ENCODE assay signal across 17 cellular contexts in the genomic region with DNA sequence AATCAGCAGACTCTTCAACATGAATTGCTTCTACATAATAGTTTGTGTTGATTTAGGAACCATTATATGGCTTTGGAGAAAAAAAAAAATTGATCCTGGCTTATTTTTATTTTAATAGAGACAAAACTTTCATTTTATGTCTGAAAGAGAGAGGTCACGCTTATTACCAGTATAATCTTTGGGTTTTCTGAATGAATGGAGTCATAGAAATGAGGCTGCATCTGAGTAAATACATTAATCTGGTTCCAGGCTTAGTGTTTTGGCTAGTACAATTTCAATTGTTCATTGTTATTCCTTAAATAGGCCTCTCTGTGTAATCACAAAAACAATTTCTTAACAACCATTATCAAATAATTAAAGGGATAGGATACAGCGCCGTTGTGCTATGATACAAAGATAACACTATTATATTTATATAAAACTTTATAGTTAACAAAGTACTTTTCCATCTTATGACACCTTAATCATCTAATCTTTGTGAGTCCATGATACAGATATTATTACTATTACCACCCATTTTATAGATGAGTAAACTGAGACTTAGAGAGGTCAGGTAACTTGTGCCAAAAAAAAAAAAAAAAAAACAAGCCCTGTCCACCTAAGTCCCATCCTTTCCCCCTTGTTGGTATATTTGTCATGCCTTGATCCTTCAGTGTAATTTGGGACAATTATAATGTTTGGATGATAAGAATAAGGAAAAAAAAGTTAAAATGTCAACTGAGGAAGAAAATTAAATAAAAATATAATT. TPM values are rescaled to one million over a fixed set of nuclear protein-coding genes. Genes with fewer than 3 reads are reported as not detected.
"Had no signal": no experiment of that assay in that cellular context is flagged by ENCODE, and none has a peak within 500 bp of the region (broad histone marks: within the 10 kb centered on the region; RNA-seq: fewer than 3 reads in every experiment).

No MANE protein-coding gene starts in this region.

- DNase-seq: activated CD4-positive, CD25-positive, alpha-beta regulatory T cell treated with anti-CD3 and anti-CD28 coated beads, Interleukin-2, amount 50 U/mL, for 72 hours; activated naive CD4-positive, alpha-beta T cell; activated naive CD8-positive, alpha-beta T cell treated with anti-CD3 and anti-CD28 coated beads, Interleukin-2, amount 10 ng/mL, durations not matched to agents 7 days and 5 days; activated T-cell treated with anti-CD3 and anti-CD28 coated beads for 4 hours; aorta; cerebellar nuclear complex; glutamatergic neuron; left ventricle myocardium superior; mesenchymal stem cell; nucleus accumbens; spleen; stomach; T-helper 1 cell; thyroid gland; uterus had no signal

- ATAC-seq: left ventricle myocardium superior; natural killer cell treated with Interleukin-12 subunit alpha and Interleukin-12 subunit beta and Interleukin-15 and Interleukin-18, amount 100 ng/mL, for 72 hours; sciatic nerve had no signal

- H3K27ac ChIP-seq: spleen, stomach, thyroid gland, uterus had no signal

RNA-seq across cellular contexts. Expression of gene FRMD5, which starts 51.6 kb away (rescaled TPM):
- total RNA-seq: natural killer cell treated with Interleukin-12 subunit alpha and Interleukin-12 subunit beta and Interleukin-15 and Interleukin-18, amount 100 ng/mL, for 72 hours had no signal
